9 cellular contexts compared by ENCODE assay signal in genomic region chr5:81787843-81788242, GRCh38. TPM values are rescaled to one million over a fixed set of nuclear protein-coding genes. Genes with fewer than 3 reads are reported as not detected.
DNase-seq lines count a peak whose midpoint lies in the region; ATAC-seq, FAIRE-seq and TF ChIP-seq lines count a peak whose summit lies in the region.
"Had no signal": no experiment of that assay in that cellular context is flagged by ENCODE, and none has a peak within 500 bp of the region (broad histone marks: within the 10 kb centered on the region; RNA-seq: fewer than 3 reads in every experiment).

No MANE protein-coding gene starts in this region.

- H3K9ac ChIP-seq in Karpas-422 (ENCODE audit: low read length) (no peak overlapping the region), colonic mucosa (ENCODE audit: low read depth in 2 of 2, low read length in 2 of 2) (no peak overlapping the region), mesendoderm (ENCODE audit: low read length) (no peak overlapping the region)

- peak overlapping the region; percentile 36 for H3K4ac ChIP-seq in mesendoderm (ENCODE audit: low read depth, low read length)

- H3K4me2 ChIP-seq in A549 (peak overlapping the region; percentile 46), Karpas-422 (ENCODE audit: low read depth, low read length, poor library complexity, severe bottlenecking) (peak overlapping the region; percentile 18), mesendoderm (ENCODE audit: low read length) (no peak overlapping the region)

- ATAC-seq in A549 (peak; percentile 46 to 47; a peak in 3 of 6 replicates), HG03025 (IDR thresholded peaks at IDR 0.05; ENCODE audit: low FRiP score, unreplicated experiment) (no peak), HG02973 (IDR thresholded peaks at IDR 0.05; ENCODE audit: unreplicated experiment) (no peak)

- H3K79me2 ChIP-seq in Karpas-422 (ENCODE audit: low read length): no peaks in the 10 kb centered on the region
- H3K79me2 ChIP-seq in mesendoderm (ENCODE audit: control insufficient read depth, insufficient read depth, low read length): no peaks in the 10 kb centered on the region

- no peaks in the 10 kb centered on the region for H3K9me2 ChIP-seq in Karpas-422 (replicated peaks; ENCODE audit: insufficient read depth, low read length)

- H3K9me3 ChIP-seq in A549: no peaks in the 10 kb centered on the region
- H3K9me3 ChIP-seq in Karpas-422 (ENCODE audit: low read length): no peaks in the 10 kb centered on the region
- H3K9me3 ChIP-seq in colonic mucosa: no peaks in the 10 kb centered on the region

- H3K56ac ChIP-seq in mesendoderm (ENCODE audit: low read length): no peak overlapping the region

- no peak overlapping the region for H3K23ac ChIP-seq in mesendoderm (ENCODE audit: low read length)

- TF ChIP-seq CTCF in A549 (IDR thresholded peaks at IDR 0.05) (no peak), colonic mucosa (IDR thresholded peaks at IDR 0.05) (no peak)

- no peak overlapping the region for H2AFZ ChIP-seq in Karpas-422 (ENCODE audit: low read length)

- peaks cover 16% of the 10 kb centered on the region; the same call in 2 of the 3 replicates for H3K4me1 ChIP-seq in A549
- H3K4me1 ChIP-seq in Karpas-422 (ENCODE audit: low read length): peaks cover 13% of the 10 kb centered on the region
- H3K4me1 ChIP-seq in colonic mucosa: no peaks in the 10 kb centered on the region
- peaks cover 2% of the 10 kb centered on the region for H3K4me1 ChIP-seq in mesendoderm (ENCODE audit: control insufficient read depth, low read depth, low read length)

- peak in 1 of 2 experiments; percentile 28; a peak in 2 of 5 replicates for TF ChIP-seq RAD21 in A549 (conservative IDR thresholded peaks at IDR 0.05 in 1 of 2, IDR thresholded peaks at IDR 0.05 in 1 of 2)

- 41% methylated on average over 3 of the region's 3 CpGs for WGBS in A549 (ENCODE audit: missing lambda C conversion rate)
- WGBS in mesendoderm (ENCODE audit: extremely low coverage, insufficient coverage, low lambda C conversion rate): no CpG with 5 or more reads among the region's 3 CpGs

- no peak overlapping the region for H4K5ac ChIP-seq in mesendoderm (ENCODE audit: low read length)

- POLR2A ChIA-PET in A549 (lab: Yijun Ruan, JAX): no interaction called here

- peak overlapping the region; percentile 60 for H3K18ac ChIP-seq in mesendoderm (ENCODE audit: low read length)

- H2BK120ac ChIP-seq in mesendoderm (ENCODE audit: low read depth, low read length): no peak overlapping the region

- H3K27ac ChIP-seq in A549: peak overlapping the region; percentile 4 to 36; a peak in 2 of 6 replicates
- no peak overlapping the region for H3K27ac ChIP-seq in Karpas-422 (ENCODE audit: low read length)
- peak overlapping the region; percentile 10 for H3K27ac ChIP-seq in colonic mucosa
- no peak overlapping the region for H3K27ac ChIP-seq in mesendoderm (ENCODE audit: low read depth, low read length)

- intact Hi-C loops in colonic mucosa (cut with DNase I): loop anchor here (2.0 to 5.0 kb wide), 2 partner anchors 37 to 59 kb away; partner anchors contain the start of gene SSBP2

- no peak overlapping the region for H4K8ac ChIP-seq in mesendoderm (ENCODE audit: low read depth, low read length)

- CTCF ChIA-PET in A549 (lab: Yijun Ruan, JAX): interaction anchor here (1.2 to 1.5 kb wide), 2 partner anchors 8 to 52 kb away, joined by 3 read pairs; no protein-coding TSS in a partner anchor

- H3K79me1 ChIP-seq in mesendoderm (ENCODE audit: low read length): no peaks in the 10 kb centered on the region

- no peak overlapping the region for H2BK15ac ChIP-seq in mesendoderm (replicated peaks; ENCODE audit: low read depth)

- TF ChIP-seq EP300 in A549 (IDR thresholded peaks at IDR 0.05): no peak

- H4K20me1 ChIP-seq in Karpas-422 (ENCODE audit: insufficient read depth, low read depth, low read length): no peaks in the 10 kb centered on the region

- no peak for TF ChIP-seq POLR2A in A549 (IDR thresholded peaks at IDR 0.05; ENCODE audit: low read length)

- H3K36me3 ChIP-seq in Karpas-422 (ENCODE audit: insufficient read depth, low read length) (no peaks in the 10 kb centered on the region), colonic mucosa (no peaks in the 10 kb centered on the region), mesendoderm (ENCODE audit: control insufficient read depth, insufficient read depth, low read length) (no peaks in the 10 kb centered on the region)

- FAIRE-seq in A549 (lab: Jason Lieb, UNC): no peak

- H3K27me3 ChIP-seq in Karpas-422 (ENCODE audit: low read length) (no peaks in the 10 kb centered on the region), colonic mucosa (no peaks in the 10 kb centered on the region), mesendoderm (ENCODE audit: insufficient read depth, low read length, poor library complexity) (no peaks in the 10 kb centered on the region)

- no peak overlapping the region for H2BK5ac ChIP-seq in mesendoderm (ENCODE audit: low read length)

- H3K4me3 ChIP-seq in A549 (no peak overlapping the region), Karpas-422 (ENCODE audit: low read length) (no peak overlapping the region), colonic mucosa (no peak overlapping the region), mesendoderm (ENCODE audit: low read length) (no peak overlapping the region)

- H2AK5ac ChIP-seq in mesendoderm (ENCODE audit: low read length): no peak overlapping the region

- DNase-seq in A549 (ENCODE audit: low read depth in 1 of 2, low spot score in 1 of 2) (peak in 1 of 2 experiments; percentile 36), Karpas-422 (no peak), colonic mucosa (peak; percentile 63), mesendoderm (peak; percentile 65), NCI-H82 (lab: John Stamatoyannopoulos, UW) (no peak)
- DNase-seq in activated naive CD4-positive, alpha-beta T cell treated with anti-CD3 and anti-CD28 coated beads, Interleukin-2, amount 50 U/mL, for 16 hours: no peak
- DNase-seq: stimulated activated CD4-positive, alpha-beta T cell treated with anti-CD3 and anti-CD28 coated beads, Interleukin-12 subunit alpha, Interleukin-12 subunit beta, amount 100 ng/mL, for 4 hours had no signal

TF ChIP-seq in A549, 52 proteins besides CTCF, POLR2A, EP300 and RAD21:
- TF ChIP-seq MYC (IDR thresholded peaks at IDR 0.05; ENCODE audit: borderline replicate concordance, low read length) (no peak), CEBPB (IDR thresholded peaks at IDR 0.05) (peak; percentile 35 to 40; a peak in 1 of 4 replicates), NFE2L2 (conservative IDR thresholded peaks at IDR 0.05; ENCODE audit: low read length) (no peak), CBX2 (IDR thresholded peaks at IDR 0.05; ENCODE audit: borderline replicate concordance, low read depth) (no peak), CHD4 (IDR thresholded peaks at IDR 0.05; ENCODE audit: borderline replicate concordance) (no peak), HOXA7 (CRISPR knock-in tag; IDR thresholded peaks at IDR 0.05) (no peak), SMC3 (IDR thresholded peaks at IDR 0.05) (0 out of 3 replicates have a peak, but pooled peaks have one; percentile 9), MAZ (IDR thresholded peaks at IDR 0.05; ENCODE audit: borderline replicate concordance, low read depth, low read length) (no peak), FOSL2 (IDR thresholded peaks at IDR 0.05) (no peak), FOSL2 (CRISPR knock-in tag; IDR thresholded peaks at IDR 0.05) (no peak), TFCP2L1 (CRISPR knock-in tag; IDR thresholded peaks at IDR 0.05) (no peak), HOXB5 (CRISPR knock-in tag; IDR thresholded peaks at IDR 0.05) (no peak)
- TF ChIP-seq, protein P1, sequence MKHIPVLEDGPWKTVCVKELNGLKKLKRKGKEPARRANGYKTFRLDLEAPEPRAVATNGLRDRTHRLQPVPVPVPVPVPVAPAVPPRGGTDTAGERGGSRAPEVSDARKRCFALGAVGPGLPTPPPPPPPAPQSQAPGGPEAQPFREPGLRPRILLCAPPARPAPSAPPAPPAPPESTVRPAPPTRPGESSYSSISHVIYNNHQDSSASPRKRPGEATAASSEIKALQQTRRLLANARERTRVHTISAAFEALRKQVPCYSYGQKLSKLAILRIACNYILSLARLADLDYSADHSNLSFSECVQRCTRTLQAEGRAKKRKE (CRISPR knock-in tag; IDR thresholded peaks at IDR 0.05; ENCODE audit: low read depth): no peak

RNA-seq across cellular contexts. Expression of gene SSBP2, which starts 36.9 kb away (rescaled TPM):
- polyA plus RNA-seq in A549 (2011; rRNA removed) (14.2 and 17.0 TPM in 2 replicates), A549 (2017; fragmentation: RNase III; extraction: RNeasy Plus Mini Kit Qiagen cat#74134 plus additional on column Dnase treatment) (4.5 to 5.5 TPM (median 4.9 TPM) in 3 replicates)
- polyA plus RNA-seq in A549 (2012; cell fraction: cytosol; rRNA removed): 8.3 and 10.0 TPM in 2 replicates
- polyA plus RNA-seq in A549 (2012; cell fraction: nucleus; rRNA removed): 3.9 and 7.2 TPM in 2 replicates
- 10.0 and 13.4 TPM in 2 replicates for polyA minus RNA-seq in A549 (2011; rRNA and poly(A)+ RNA removed)
- total RNA-seq in Karpas-422 (2014; rRNA removed; shearing (Covaris generic); ENCODE audit: low replicate concordance): 74.2 and 148 TPM in 2 replicates
- total RNA-seq in colonic mucosa: 10 to 100 TPM; 11.1 to 28.0 TPM
- 8.0 TPM for polyA plus RNA-seq in mesendoderm (2013, experiment 1 of 2)
- polyA plus RNA-seq in mesendoderm (2013, experiment 2 of 2): 8.2 TPM

Comparison
In these comparisons a context has a peak if more than half of its experiments do, and no peak if none do; other contexts are left out.
1. ATAC-seq: peak in A549 (2 of 2); none in HG03025 (single experiment) and HG02973 (single experiment).
2. DNase-seq: peak in colonic mucosa (single experiment) and mesendoderm (single experiment); none in Karpas-422 (single experiment), activated naive CD4-positive, alpha-beta T cell treated with anti-CD3 and anti-CD28 coated beads, Interleukin-2, amount 50 U/mL, for 16 hours (single experiment) and NCI-H82 (single experiment).
3. H3K27ac ChIP-seq: peak in A549 (2 of 2) and colonic mucosa (single experiment); none in Karpas-422 (single experiment) and mesendoderm (single experiment).